In the genomic region with DNA sequence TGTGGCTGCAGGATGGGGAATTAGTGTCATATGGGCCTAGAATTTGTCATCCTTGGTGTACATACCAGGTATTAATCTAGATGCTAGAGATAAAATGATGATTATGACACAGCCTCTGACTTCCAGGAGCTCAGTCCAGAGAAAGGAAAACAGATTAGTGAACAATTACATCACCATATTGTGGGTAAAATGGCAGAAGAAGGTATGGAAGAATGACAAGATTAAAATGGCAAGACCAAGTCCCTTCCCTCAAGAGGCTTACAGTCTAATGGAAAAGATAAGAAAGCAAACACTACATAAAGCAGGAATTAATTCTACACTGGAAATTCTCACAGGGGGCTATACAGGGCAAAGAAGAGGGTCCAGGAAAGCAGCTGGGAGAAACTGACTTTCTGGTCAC, we compare ENCODE assay signal across 35 cellular contexts. TPM values are rescaled to one million over a fixed set of nuclear protein-coding genes. Genes with fewer than 3 reads are reported as not detected.
"Had no signal": no experiment of that assay in that cellular context is flagged by ENCODE, and none has a peak within 500 bp of the region (broad histone marks: within the 10 kb centered on the region; RNA-seq: fewer than 3 reads in every experiment).

No MANE protein-coding gene starts in this region.

- H3K36me3 Mint-ChIP-seq: natural killer cell; stimulated activated memory B cell treated with anti-CD40 and anti-IgM and Interleukin-4, amounts not matched to agents 10 μg/mL and 1 μg/mL and 100 μg/mL, for 72 hours had no signal

- H3K27ac ChIP-seq: neural progenitor cell, ovary, parathyroid adenoma, psoas muscle, skin epidermis, suprapubic skin, testis, tibial artery, transverse colon, upper lobe of right lung, uterus had no signal

- H3K27ac Mint-ChIP-seq: naive thymus-derived CD4-positive, alpha-beta T cell; natural killer cell; nephron; neural progenitor cell; progenitor cell of endocrine pancreas; stimulated activated memory B cell treated with anti-CD40 and anti-IgM and Interleukin-4, amounts not matched to agents 10 μg/mL and 1 μg/mL and 100 μg/mL, for 72 hours; type B pancreatic cell had no signal

- H3K36me3 ChIP-seq: neural progenitor cell, ovary, suprapubic skin, tibial artery, transverse colon, upper lobe of right lung, uterus had no signal

- H3K4me1 ChIP-seq: parathyroid adenoma, psoas muscle, suprapubic skin, testis, tibial artery, transverse colon, upper lobe of right lung, uterus had no signal

- DNase-seq: naive thymus-derived CD4-positive, alpha-beta T cell; natural killer cell; occipital lobe; ovary; posterior cingulate gyrus; psoas muscle; right cardiac atrium; stimulated activated CD4-positive, alpha-beta T cell treated with anti-CD3 and anti-CD28 coated beads, Interleukin-15, amount 100 ng/mL, for 24 hours; stimulated activated CD4-positive, alpha-beta T cell treated with anti-CD3 and anti-CD28 coated beads, Interleukin-2, amount 100 ng/mL, for 24 hours; stimulated activated CD4-positive, alpha-beta T cell treated with anti-CD3 and anti-CD28 coated beads, Interleukin-2, amount 100 ng/mL, for 48 hours; stimulated activated CD4-positive, alpha-beta T cell treated with anti-CD3 and anti-CD28 coated beads, Interleukin-4, amount 100 ng/mL, for 24 hours; stimulated activated naive CD4-positive, alpha-beta T cell; stimulated activated naive CD8-positive, alpha-beta T cell treated with anti-CD3 and anti-CD28 coated beads, Interleukin-15, amount 100 ng/mL, for 72 hours; stimulated activated naive CD8-positive, alpha-beta T cell treated with anti-CD3 and anti-CD28 coated beads, Interleukin-15, Interleukin-2, amounts not matched to agents 100 U/mL and 50 U/mL, for 24 hours; substantia nigra; testis; tibial artery; transverse colon; upper lobe of right lung; uterus had no signal

- H3K9me3 Mint-ChIP-seq: natural killer cell, nephron, neural progenitor cell had no signal

- H3K4me3 ChIP-seq: neural progenitor cell, ovary, psoas muscle, skin epidermis, smooth muscle cell, suprapubic skin, testis, tibial artery, transverse colon, upper lobe of right lung, uterus had no signal

- H3K9me3 ChIP-seq: ovary, psoas muscle, suprapubic skin, testis, tibial artery, transverse colon, upper lobe of right lung, uterus had no signal

- H3K4me3 Mint-ChIP-seq: naive thymus-derived CD4-positive, alpha-beta T cell; natural killer cell; nephron; neural progenitor cell; stimulated activated memory B cell treated with anti-CD40 and anti-IgM and Interleukin-4, amounts not matched to agents 10 μg/mL and 1 μg/mL and 100 μg/mL, for 72 hours; stimulated activated naive CD8-positive, alpha-beta T cell treated with anti-CD3 and anti-CD28 coated beads, Interleukin-15, amount 100 ng/mL, for 72 hours; type B pancreatic cell had no signal

- ATAC-seq: naive thymus-derived CD4-positive, alpha-beta T cell; natural killer cell; psoas muscle; right cardiac atrium; sciatic nerve; stimulated activated memory B cell treated with anti-CD40 and anti-IgM and Interleukin-4, amounts not matched to agents 10 μg/mL and 1 μg/mL and 100 μg/mL, for 72 hours; stimulated activated naive CD8-positive, alpha-beta T cell treated with anti-CD3 and anti-CD28 coated beads, Interleukin-15, amount 100 ng/mL, for 72 hours; stimulated activated naive CD8-positive, alpha-beta T cell treated with anti-CD3 and anti-CD28 coated beads, Interleukin-15, Interleukin-2, amounts not matched to agents 100 U/mL and 50 U/mL, for 24 hours; upper lobe of right lung had no signal

- H3K27me3 ChIP-seq: neural progenitor cell, ovary, suprapubic skin, testis, tibial artery, transverse colon, upper lobe of right lung, uterus had no signal

- H3K4me1 Mint-ChIP-seq: naive thymus-derived CD4-positive, alpha-beta T cell; natural killer cell; stimulated activated memory B cell treated with anti-CD40 and anti-IgM and Interleukin-4, amounts not matched to agents 10 μg/mL and 1 μg/mL and 100 μg/mL, for 72 hours had no signal

RNA-seq across cellular contexts. Expression of gene TYMS, which starts 25.9 kb away (rescaled TPM):
- polyA plus RNA-seq: naive thymus-derived CD4-positive, alpha-beta T cell had no signal

RNA-seq across cellular contexts. Expression of gene CLUL1, which starts 34.8 kb away (rescaled TPM):
- total RNA-seq: natural killer cell, psoas muscle, sciatic nerve, transverse colon had no signal
- polyA plus RNA-seq: psoas muscle, right cardiac atrium had no signal

RNA-seq across cellular contexts. Expression of gene CETN1, which starts 51.4 kb away (rescaled TPM):
- total RNA-seq: naive thymus-derived CD4-positive, alpha-beta T cell; natural killer cell; occipital lobe; osteoblast; ovary; progenitor cell of endocrine pancreas; psoas muscle; renal cortical epithelial cell; right cardiac atrium; sciatic nerve; smooth muscle cell; suprapubic skin; transverse colon; upper lobe of right lung; urinary bladder; uterus had no signal
- polyA plus RNA-seq: naive thymus-derived CD4-positive, alpha-beta T cell; neural cell; ovary; psoas muscle; right cardiac atrium; smooth muscle cell; thymus; urinary bladder had no signal
